In genomic region chr2:112181571-112182290, GRCh38 we compare ENCODE assay signal across 10 cellular contexts. TPM values are rescaled to one million over a fixed set of nuclear protein-coding genes. Genes with fewer than 3 reads are reported as not detected.
DNase-seq lines count a peak whose midpoint lies in the region; ATAC-seq lines count a peak whose summit lies in the region.
"Had no signal": no experiment of that assay in that cellular context is flagged by ENCODE, and none has a peak within 500 bp of the region (broad histone marks: within the 10 kb centered on the region; RNA-seq: fewer than 3 reads in every experiment).

No MANE protein-coding gene starts in this region.

- ATAC-seq in esophagus mucosa, result peak; percentile 64

- DNase-seq in NCI-H146 (lab: John Stamatoyannopoulos, UW) (peak; percentile 71), cerebellar cortex (ENCODE audit: low spot score) (no peak), EL (no peak), hepatic stellate cell (ENCODE audit: low spot score) (no peak), dermis blood vessel endothelial cell (no peak)
- DNase-seq in activated CD4-positive, alpha-beta T cell treated with anti-CD3 and anti-CD28 coated beads, Interleukin-2, amount 50 U/mL, for 1 hour, result peak; percentile 74
- peak; percentile 72 for DNase-seq in stimulated activated CD4-positive, alpha-beta T cell treated with anti-CD3 and anti-CD28 coated beads, Interleukin-4, amount 100 ng/mL, for 1 hour
- DNase-seq: IMR-90 had no signal

RNA-seq across cellular contexts. Expression of gene FBLN7, which starts 43.5 kb away (rescaled TPM):
- total RNA-seq in esophagus mucosa, result 1.4 TPM
- total RNA-seq in dermis blood vessel endothelial cell, result 2.4 and 3.3 TPM in 2 replicates
- total RNA-seq: astrocyte had no signal

Comparison
In these comparisons a context has a peak if more than half of its experiments do, and no peak if none do; other contexts are left out.
1. DNase-seq: peak in NCI-H146 (single experiment), activated CD4-positive, alpha-beta T cell treated with anti-CD3 and anti-CD28 coated beads, Interleukin-2, amount 50 U/mL, for 1 hour (single experiment) and stimulated activated CD4-positive, alpha-beta T cell treated with anti-CD3 and anti-CD28 coated beads, Interleukin-4, amount 100 ng/mL, for 1 hour (single experiment); none in cerebellar cortex (single experiment), EL (single experiment), hepatic stellate cell (single experiment) and dermis blood vessel endothelial cell (single experiment).